20 cellular contexts compared by ENCODE assay signal in the genomic region with DNA sequence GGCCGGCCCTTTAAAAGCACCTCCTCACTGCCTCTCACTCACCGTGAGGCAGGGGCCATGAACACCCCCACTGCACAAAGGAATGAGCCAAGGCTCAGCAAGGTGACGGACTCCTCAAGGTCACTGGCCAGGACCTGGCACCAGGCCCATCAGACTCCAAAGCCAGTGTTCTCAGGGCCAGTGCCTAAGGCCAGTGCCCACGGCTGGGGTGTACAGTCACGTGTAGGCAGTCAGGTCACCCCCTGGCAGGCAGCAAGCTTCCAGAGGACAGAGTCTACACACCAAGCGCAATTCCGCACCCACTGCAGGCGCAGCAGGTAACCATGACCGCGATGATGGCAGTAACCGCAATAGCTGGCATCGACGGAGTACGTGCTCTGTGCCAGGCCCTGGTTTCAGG. TPM values are rescaled to one million over a fixed set of nuclear protein-coding genes. Genes with fewer than 3 reads are reported as not detected.
DNase-seq lines count a peak whose midpoint lies in the region; ATAC-seq, FAIRE-seq and TF ChIP-seq lines count a peak whose summit lies in the region.
"Had no signal": no experiment of that assay in that cellular context is flagged by ENCODE, and none has a peak within 500 bp of the region (broad histone marks: within the 10 kb centered on the region; RNA-seq: fewer than 3 reads in every experiment).

No MANE protein-coding gene starts in this region.

- H3K9me3 ChIP-seq in K562 (replicated peaks; ENCODE audit: control insufficient read depth, insufficient read depth, low read depth, low read length) (no peaks in the 10 kb centered on the region), right cardiac atrium (ENCODE audit: control insufficient read depth, low read length) (no peaks in the 10 kb centered on the region), neuronal stem cell (replicated peaks in 1 of 2; ENCODE audit: control insufficient read depth in 2 of 2, insufficient read depth in 1 of 2, low read depth in 1 of 2, low read length in 2 of 2) (no peaks in the 10 kb centered on the region), aorta (ENCODE audit: control insufficient read depth, low read length) (no peaks in the 10 kb centered on the region)
- H3K9me3 ChIP-seq: BLaER1 treated with 17β-estradiol and CSF1 and Interleukin-3, amounts not matched to agents 10 nM and 100 nM had no signal

- peaks cover 2% of the 10 kb centered on the region; the same call in 1 of the 3 replicates for H3K79me2 ChIP-seq in K562 (ENCODE audit: control insufficient read depth, insufficient read depth, low read length)

- 88% methylated on average over 14 of the region's 14 CpGs for WGBS in K562 (ENCODE audit: insufficient coverage, low coverage, missing lambda C conversion rate)
- WGBS in right cardiac atrium, result 78% methylated on average over 14 of the region's 14 CpGs
- no CpG with 5 or more reads among the region's 14 CpGs for WGBS in neuronal stem cell (ENCODE audit: extremely low coverage in 2 of 2, insufficient read length in 2 of 2, insufficient replicate concordance in 1 of 2), 2 donors
- WGBS in aorta, 2 donors, result 87% methylated on average over 14 of the region's 14 CpGs

- ATAC-seq in K562 (no peak), right cardiac atrium (peak; percentile 14 to 33), WTC11 (no peak), aorta (ENCODE audit: low FRiP score) (no peak)
- ATAC-seq: GM12878, PC-3 had no signal

- H2AFZ ChIP-seq in K562 (ENCODE audit: low read depth, low read length) (no peak overlapping the region), neuronal stem cell (ENCODE audit: low read length) (no peak overlapping the region)

- FAIRE-seq in K562 (lab: Jason Lieb, UNC), result no peak
- FAIRE-seq: A204.1, G401.6, GM12878, GM18507 had no signal

- peak overlapping the region; percentile 52 for H3K23ac ChIP-seq in neuronal stem cell (ENCODE audit: low read depth, low read length, poor library complexity)

- TF ChIP-seq CTCF in K562 (IDR thresholded peaks at IDR 0.05 in 2 of 3, conservative IDR thresholded peaks at IDR 0.05 in 1 of 3; ENCODE audit: insufficient read depth in 2 of 3, low read depth in 1 of 3, low read length in 3 of 3), result no peak
- TF ChIP-seq CTCF in WTC11 (IDR thresholded peaks at IDR 0.05), result no peak

- H3K9ac ChIP-seq in K562 (ENCODE audit: insufficient read depth in 1 of 2, low read depth in 2 of 2, low read length in 2 of 2), result peak overlapping the region in 1 of 2 experiments; percentile 76; a peak in 2 of 4 replicates
- no peak overlapping the region for H3K9ac ChIP-seq in neuronal stem cell (ENCODE audit: low read depth, low read length, poor library complexity)
- H3K9ac ChIP-seq: BLaER1 treated with 17β-estradiol and CSF1 and Interleukin-3, amounts not matched to agents 10 nM and 100 nM had no signal

- no peaks in the 10 kb centered on the region for H3K27me3 ChIP-seq in K562 (ENCODE audit: control insufficient read depth in 2 of 2, insufficient read depth in 2 of 2, low read length in 2 of 2)
- H3K27me3 ChIP-seq in right cardiac atrium (ENCODE audit: control insufficient read depth, insufficient read depth), result no peaks in the 10 kb centered on the region
- H3K27me3 ChIP-seq in neuronal stem cell (ENCODE audit: control insufficient read depth in 3 of 3, insufficient read depth in 3 of 3, low read depth in 1 of 3, low read length in 3 of 3), result peaks cover 0 to 15% (median 0%) of the 10 kb centered on the region in 3 experiments
- H3K27me3 ChIP-seq in aorta (ENCODE audit: control insufficient read depth in 1 of 2, insufficient read depth in 2 of 2, low read length in 1 of 2), result no peaks in the 10 kb centered on the region
- H3K27me3 ChIP-seq: BLaER1 treated with 17β-estradiol and CSF1 and Interleukin-3, amounts not matched to agents 10 nM and 100 nM had no signal

- no peaks in the 10 kb centered on the region for H3K9me1 ChIP-seq in K562 (ENCODE audit: control insufficient read depth, insufficient read depth, low read length)

- no peak overlapping the region for H4K8ac ChIP-seq in neuronal stem cell (ENCODE audit: low read depth, low read length)

- H3K14ac ChIP-seq in neuronal stem cell (ENCODE audit: low read length), result no peak overlapping the region

- no peak overlapping the region for H2AK5ac ChIP-seq in neuronal stem cell (ENCODE audit: low read depth, low read length)

- BruUV-seq in K562 (replicated peaks; lab: Mats Ljungman, UMichigan), result no TSS peak

- H3K27me3 Mint-ChIP-seq in WTC11 (ENCODE audit: low read depth), result no peaks in the 10 kb centered on the region

- CTCF ChIA-PET in K562 (lab: Yijun Ruan, JAX; ENCODE audit: low intra/inter-chr PET ratio), result no interaction called here
- CTCF ChIA-PET in WTC11 (lab: Charles Lee), result interaction anchor here (0.6 to 1.4 kb wide), 2 partner anchors 14 to 221 kb away, joined by 3 to 4 read pairs; no protein-coding TSS in a partner anchor

- no peak for DNase-seq in K562 (ENCODE audit: extremely low read depth in 1 of 4, low spot score in 3 of 4)
- peak in 2 of 3 donors; percentile 66 to 69 for DNase-seq in right cardiac atrium
- no peak for DNase-seq in neuronal stem cell (ENCODE audit: low spot score)
- no peak for DNase-seq in NCI-H1694 treated with DMSO at 0.1 percent for 48 hours (lab: John Stamatoyannopoulos, UW)
- no peak for DNase-seq in WTC11 (ENCODE audit: low spot score)
- no peak for DNase-seq in SIG-M5 (lab: John Stamatoyannopoulos, UW)
- DNase-seq in aorta, result no peak
- DNase-seq: DND-41, GOT3, NCI-H1930, NCI-H748 treated with DMSO at 0.1 percent for 48 hours, PC-3 had no signal

- H2BK12ac ChIP-seq in neuronal stem cell (ENCODE audit: low read length), result no peak overlapping the region

- H3K36me3 Mint-ChIP-seq in WTC11, result no peaks in the 10 kb centered on the region

- in situ Hi-C loops in K562 (cut with MboI), result no loop called here

- no peak overlapping the region for H2BK5ac ChIP-seq in neuronal stem cell (ENCODE audit: low read length)

- no peak overlapping the region for H3K27ac ChIP-seq in K562 (ENCODE audit: extremely low read depth, low read depth, low read length)
- H3K27ac ChIP-seq in right cardiac atrium (ENCODE audit: low read length), result no peak overlapping the region
- no peak overlapping the region for H3K27ac ChIP-seq in neuronal stem cell (replicated peaks; ENCODE audit: low read length)
- H3K27ac ChIP-seq in aorta (ENCODE audit: low read depth in 1 of 2, low read length in 2 of 2), result no peak overlapping the region
- H3K27ac ChIP-seq: BLaER1 treated with 17β-estradiol and CSF1 and Interleukin-3, amounts not matched to agents 10 nM and 100 nM; SK-N-MC had no signal

- no peak for TF ChIP-seq EP300 in Ishikawa (IDR thresholded peaks at IDR 0.05; ENCODE audit: borderline replicate concordance)
- no peak for TF ChIP-seq EP300 in K562 (IDR thresholded peaks at IDR 0.05; ENCODE audit: low read length)

- H3K4me2 ChIP-seq in K562 (ENCODE audit: insufficient read depth, low read length) (no peak overlapping the region), neuronal stem cell (ENCODE audit: insufficient read depth, low read length, poor library complexity, severe bottlenecking) (no peak overlapping the region)
- H3K4me2 ChIP-seq: BLaER1 treated with 17β-estradiol and CSF1 and Interleukin-3, amounts not matched to agents 10 nM and 100 nM had no signal

- intact Hi-C loops in K562 (cut with micrococcal nuclease), result no loop called here
- intact Hi-C loops in right cardiac atrium (cut with DNase I), result no loop called here
- intact Hi-C loops in aorta (cut with DNase I), result no loop called here

- peaks cover 18% of the 10 kb centered on the region for H3K4me1 Mint-ChIP-seq in WTC11

- H3K79me1 ChIP-seq in neuronal stem cell (ENCODE audit: low read depth, low read length), result no peaks in the 10 kb centered on the region

- H2BK15ac ChIP-seq in neuronal stem cell (ENCODE audit: low read length), result no peak overlapping the region

- peaks cover 24 to 40% of the 10 kb centered on the region in 2 experiments for H3K4me1 ChIP-seq in K562 (replicated peaks in 1 of 2; ENCODE audit: control insufficient read depth in 2 of 2, insufficient read depth in 2 of 2, low read length in 2 of 2)
- peaks cover 3% of the 10 kb centered on the region for H3K4me1 ChIP-seq in right cardiac atrium (ENCODE audit: control insufficient read depth, insufficient read depth, low read length)
- peaks cover 0 to 3% of the 10 kb centered on the region in 2 donors for H3K4me1 ChIP-seq in neuronal stem cell (ENCODE audit: control insufficient read depth in 2 of 2, insufficient read depth in 1 of 2, low read depth in 1 of 2, low read length in 2 of 2)
- no peaks in the 10 kb centered on the region for H3K4me1 ChIP-seq in aorta (ENCODE audit: control insufficient read depth in 1 of 2, insufficient read depth in 2 of 2, low read length in 2 of 2)

- H3K36me3 ChIP-seq in K562 (ENCODE audit: control insufficient read depth, insufficient read depth, low read length) (peaks cover 8% of the 10 kb centered on the region; the same call in 2 of the 3 replicates), neuronal stem cell (replicated peaks in 1 of 2; ENCODE audit: control insufficient read depth in 2 of 2, insufficient read depth in 2 of 2, low read length in 2 of 2) (no peaks in the 10 kb centered on the region), aorta (ENCODE audit: control insufficient read depth in 1 of 2, insufficient read depth in 2 of 2, low read length in 1 of 2) (no peaks in the 10 kb centered on the region)
- H3K36me3 ChIP-seq: BLaER1 treated with 17β-estradiol and CSF1 and Interleukin-3, amounts not matched to agents 10 nM and 100 nM had no signal

- peak overlapping the region; percentile 32 for H3K18ac ChIP-seq in neuronal stem cell (ENCODE audit: low read length)

- no peak overlapping the region for H2BK120ac ChIP-seq in neuronal stem cell (ENCODE audit: low read depth, low read length)

- no peak overlapping the region for H3K4me3 Mint-ChIP-seq in WTC11
- H3K4me3 Mint-ChIP-seq: IgD-negative memory B cell had no signal

- TF ChIP-seq RAD21 in Ishikawa (IDR thresholded peaks at IDR 0.05; ENCODE audit: low read depth) (no peak), K562 (CRISPR knock-in tag; conservative IDR thresholded peaks at IDR 0.05 in 1 of 2, IDR thresholded peaks at IDR 0.05 in 1 of 2) (no peak)

- peaks cover 12% of the 10 kb centered on the region for H4K20me1 ChIP-seq in K562 (replicated peaks; ENCODE audit: control insufficient read depth, insufficient read depth, low read length)

- no peak overlapping the region for H4K91ac ChIP-seq in neuronal stem cell (ENCODE audit: low read depth, low read length, poor library complexity)

- H3K27ac Mint-ChIP-seq in WTC11, result no peak overlapping the region

- H3K9me3 Mint-ChIP-seq in WTC11, result no peaks in the 10 kb centered on the region

- no peak overlapping the region for H3K4me3 ChIP-seq in K562
- H3K4me3 ChIP-seq in right cardiac atrium (ENCODE audit: low read length), result no peak overlapping the region
- H3K4me3 ChIP-seq in neuronal stem cell (ENCODE audit: low read length in 2 of 2), result no peak overlapping the region
- no peak overlapping the region for H3K4me3 ChIP-seq in aorta (ENCODE audit: low read length in 2 of 2)
- H3K4me3 ChIP-seq: BLaER1 treated with 17β-estradiol and CSF1 and Interleukin-3, amounts not matched to agents 10 nM and 100 nM; GM12878; SK-N-MC had no signal

- POLR2A ChIA-PET in K562 (lab: Yijun Ruan, JAX) (interaction anchor here (0.6 to 4.8 kb wide), 4 partner anchors 11 to 29 kb away, joined by 3 to 23 read pairs (median 3); no protein-coding TSS in a partner anchor), WTC11 (lab: Charles Lee) (no interaction called here)

- TF ChIP-seq POLR2A in K562 (conservative IDR thresholded peaks at IDR 0.05), result no peak

- H3K4ac ChIP-seq in neuronal stem cell (ENCODE audit: low read length), result no peak overlapping the region

RNA-seq across cellular contexts. Expression of gene RAP1GAP, which starts 27.2 kb away (rescaled TPM):
- 41.9 and 97.0 TPM in 2 replicates for total RNA-seq in K562 (2011; cell fraction: chromatin; rRNA removed; ENCODE audit: low replicate concordance)
- 41.8 and 44.9 TPM in 2 replicates for total RNA-seq in K562 (2011; cell fraction: nucleolus; rRNA removed)
- 34.0 and 35.7 TPM in 2 replicates for total RNA-seq in K562 (2011; cell fraction: nucleoplasm; rRNA removed)
- total RNA-seq in K562 (2014; rRNA removed) (19.2 and 28.0 TPM in 2 replicates), K562 (2014; rRNA removed; fragmentation: Illumina TruSeq; extraction: Trizol) (7.0 and 7.3 TPM in 2 replicates), K562 (2015; rRNA removed; fragmentation: Illumina TruSeq; extraction: Trizol) (9.5 and 9.7 TPM in 2 replicates), K562 (2021) (30.2 and 31.0 TPM in 2 replicates), right cardiac atrium (10 to 100 TPM; 15.3 to 18.7 (median 16.4) TPM), WTC11 (2021) (7.6 to 9.9 TPM (median 9.7 TPM) in 3 replicates), aorta (under 1 TPM; 0.58 to 0.84 TPM)
- polyA plus RNA-seq in K562 (2011; rRNA removed) (30.2 and 36.0 TPM in 2 replicates), K562 (2014; fragmentation: Illumina TruSeq; extraction: Trizol) (23.5 and 26.5 TPM in 2 replicates), K562 (2014; fragmentation: Nextera tagmentation; extraction: Ambion mirVana) (under 1 TPM; 0.29 to 0.51 TPM), K562 (2014; rRNA removed) (21.7 and 22.3 TPM in 2 replicates), right cardiac atrium (18.4 TPM), aorta (1 to 10 TPM in 1 of 2 donors, under 1 TPM in 1; 0.33 to 4.9 TPM)
- polyA plus RNA-seq in K562 (2011; cell fraction: cytosol; rRNA removed), result 27.3 and 36.3 TPM in 2 replicates
- 68.0 and 110 TPM in 2 replicates for polyA plus RNA-seq in K562 (2011; cell fraction: nucleus; rRNA removed)
- 23.3 and 41.5 TPM in 2 replicates for polyA plus RNA-seq in K562 (2012)
- 25.4 and 27.5 TPM in 2 replicates for polyA minus RNA-seq in K562 (2011; rRNA and poly(A)+ RNA removed)
- 22.4 and 26.1 TPM in 2 replicates for polyA minus RNA-seq in K562 (2011; cell fraction: cytosol; rRNA and poly(A)+ RNA removed)
- polyA minus RNA-seq in K562 (2011; cell fraction: nucleus; rRNA and poly(A)+ RNA removed), result 26.9 and 27.0 TPM in 2 replicates
- polyA plus RNA-seq in neuronal stem cell (2013, experiment 1 of 2), result 3.2 TPM
- 3.1 TPM for polyA plus RNA-seq in neuronal stem cell (2013, experiment 2 of 2)
- polyA plus RNA-seq: IgD-negative memory B cell had no signal

Comparison
In these comparisons a context has a peak if more than half of its experiments do, and no peak if none do; other contexts are left out.
1. ATAC-seq: peak in right cardiac atrium (2 of 2); none in K562 (single experiment), WTC11 (single experiment) and aorta (single experiment).
2. DNase-seq: peak in right cardiac atrium (2 of 3); none in K562 (0 of 4), neuronal stem cell (single experiment), NCI-H1694 treated with DMSO at 0.1 percent for 48 hours (single experiment), WTC11 (single experiment), SIG-M5 (single experiment) and aorta (0 of 2).